In genomic region chr1:151406176-151406575, GRCh38 we compare ENCODE assay signal across 21 cellular contexts. TPM values are rescaled to one million over a fixed set of nuclear protein-coding genes. Genes with fewer than 3 reads are reported as not detected.
A peak's percentile ranks its signal among the peaks of the same experiment; 100 is the strongest.
DNase-seq lines count a peak whose midpoint lies in the region; ATAC-seq lines count a peak whose summit lies in the region.
"Had no signal": no experiment of that assay in that cellular context is flagged by ENCODE, and none has a peak within 500 bp of the region (broad histone marks: within the 10 kb centered on the region; RNA-seq: fewer than 3 reads in every experiment).

No MANE protein-coding gene starts in this region.

- H3K9me3 ChIP-seq in neuronal stem cell (replicated peaks in 1 of 2; ENCODE audit: control insufficient read depth in 2 of 2, insufficient read depth in 1 of 2, low read depth in 1 of 2, low read length in 2 of 2): no peaks in the 10 kb centered on the region
- H3K9me3 ChIP-seq: BE2C had no signal

- H3K27me3 ChIP-seq in neuronal stem cell (ENCODE audit: control insufficient read depth in 3 of 3, insufficient read depth in 3 of 3, low read depth in 1 of 3, low read length in 3 of 3): no peaks in the 10 kb centered on the region
- H3K27me3 ChIP-seq: BE2C had no signal

- H3K36me3 ChIP-seq in neuronal stem cell (replicated peaks in 1 of 2; ENCODE audit: control insufficient read depth in 2 of 2, insufficient read depth in 2 of 2, low read length in 2 of 2): peaks cover 56 to 100% of the 10 kb centered on the region in 2 donors

- no peaks in the 10 kb centered on the region for H3K27me3 Mint-ChIP-seq in activated T-helper 17 cell treated with anti-CD3 and anti-CD28 coated beads, Interleukin-2, amount 50 U/mL, for 72 hours
- H3K27me3 Mint-ChIP-seq: CD4-positive, alpha-beta T cell had no signal

- H3K14ac ChIP-seq in neuronal stem cell (ENCODE audit: low read length): no peak overlapping the region

- no peak overlapping the region for H3K23ac ChIP-seq in neuronal stem cell (ENCODE audit: low read depth, low read length, poor library complexity)

- H3K27ac Mint-ChIP-seq in activated T-helper 17 cell treated with anti-CD3 and anti-CD28 coated beads, Interleukin-2, amount 50 U/mL, for 72 hours: peak overlapping the region; percentile 66
- H3K27ac Mint-ChIP-seq: CD4-positive, alpha-beta T cell had no signal

- H3K4me2 ChIP-seq in neuronal stem cell (ENCODE audit: insufficient read depth, low read length, poor library complexity, severe bottlenecking): no peak overlapping the region

- no peak overlapping the region for H2AK5ac ChIP-seq in neuronal stem cell (ENCODE audit: low read depth, low read length)

- no peak overlapping the region for H2BK12ac ChIP-seq in neuronal stem cell (ENCODE audit: low read length)

- H3K79me1 ChIP-seq in neuronal stem cell (ENCODE audit: low read depth, low read length): no peaks in the 10 kb centered on the region

- H3K4ac ChIP-seq in neuronal stem cell (ENCODE audit: low read length): no peak overlapping the region

- WGBS in neuronal stem cell (ENCODE audit: extremely low coverage in 2 of 2, insufficient read length in 2 of 2, insufficient replicate concordance in 1 of 2), 2 donors: no CpG with 5 or more reads among the region's 8 CpGs

- no peak for ATAC-seq in activated T-helper 17 cell treated with anti-CD3 and anti-CD28 coated beads, Interleukin-2, amount 50 U/mL, for 72 hours (replicated peaks)
- ATAC-seq in HG03460 (IDR thresholded peaks at IDR 0.05; ENCODE audit: unreplicated experiment): no peak

- H3K36me3 Mint-ChIP-seq in activated T-helper 17 cell treated with anti-CD3 and anti-CD28 coated beads, Interleukin-2, amount 50 U/mL, for 72 hours (ENCODE audit: low read depth): peaks cover 100% of the 10 kb centered on the region

- no peak overlapping the region for H2BK120ac ChIP-seq in neuronal stem cell (ENCODE audit: low read depth, low read length)

- no peak overlapping the region for H3K27ac ChIP-seq in neuronal stem cell (replicated peaks; ENCODE audit: low read length)
- H3K27ac ChIP-seq: GM23248 had no signal

- no peak overlapping the region for H3K9ac ChIP-seq in neuronal stem cell (ENCODE audit: low read depth, low read length, poor library complexity)
- H3K9ac ChIP-seq: GM23248 had no signal

- no peak overlapping the region for H4K8ac ChIP-seq in neuronal stem cell (ENCODE audit: low read depth, low read length)

- H2BK5ac ChIP-seq in neuronal stem cell (ENCODE audit: low read length): no peak overlapping the region

- no peaks in the 10 kb centered on the region for H3K4me1 ChIP-seq in neuronal stem cell (ENCODE audit: control insufficient read depth in 2 of 2, insufficient read depth in 1 of 2, low read depth in 1 of 2, low read length in 2 of 2)
- H3K4me1 ChIP-seq: BE2C had no signal

- no peak overlapping the region for H2AFZ ChIP-seq in neuronal stem cell (ENCODE audit: low read length)
- H2AFZ ChIP-seq: GM23248 had no signal

- H3K4me3 Mint-ChIP-seq in activated T-helper 17 cell treated with anti-CD3 and anti-CD28 coated beads, Interleukin-2, amount 50 U/mL, for 72 hours: no peak overlapping the region
- H3K4me3 Mint-ChIP-seq: CD4-positive, alpha-beta T cell had no signal

- DNase-seq in foreskin melanocyte (peak; percentile 94), putamen (ENCODE audit: low spot score) (peak; percentile 43), islet precursor cell (no peak), AG08395 (ENCODE audit: low spot score) (no peak), neuronal stem cell (ENCODE audit: low spot score) (no peak)
- DNase-seq: BE2C; Calu3; CD4-positive, alpha-beta T cell; GM23248; HCEC 1CT; IMR-90; Kasumi-1; NCI-H1105 treated with DMSO at 0.1 percent for 48 hours; NCI-H1694 treated with DMSO at 0.1 percent for 48 hours; NCI-H2107; NCI-H226; NCI-H526 treated with DMSO at 0.1 percent for 48 hours; SHP77 treated with DMSO at 0.1 percent for 48 hours had no signal

- no peak overlapping the region for H3K18ac ChIP-seq in neuronal stem cell (ENCODE audit: low read length)

- H4K91ac ChIP-seq in neuronal stem cell (ENCODE audit: low read depth, low read length, poor library complexity): no peak overlapping the region

- no peak overlapping the region for H2BK15ac ChIP-seq in neuronal stem cell (ENCODE audit: low read length)

- H3K4me1 Mint-ChIP-seq in activated T-helper 17 cell treated with anti-CD3 and anti-CD28 coated beads, Interleukin-2, amount 50 U/mL, for 72 hours: peaks cover 19% of the 10 kb centered on the region

- no peak overlapping the region for H3K4me3 ChIP-seq in neuronal stem cell (ENCODE audit: low read length in 2 of 2)
- H3K4me3 ChIP-seq: GM23248 had no signal

- no peaks in the 10 kb centered on the region for H3K9me3 Mint-ChIP-seq in activated T-helper 17 cell treated with anti-CD3 and anti-CD28 coated beads, Interleukin-2, amount 50 U/mL, for 72 hours
- H3K9me3 Mint-ChIP-seq: CD4-positive, alpha-beta T cell had no signal

RNA-seq across cellular contexts. Expression of gene PSMB4, which starts 6.8 kb away (rescaled TPM):
- total RNA-seq in activated T-helper 17 cell treated with anti-CD3 and anti-CD28 coated beads, Interleukin-2, amount 50 U/mL, for 72 hours: 100 to 1,000 TPM; 329 to 417 TPM
- 341 TPM for polyA plus RNA-seq in neuronal stem cell (2013, experiment 1 of 2)
- polyA plus RNA-seq in neuronal stem cell (2013, experiment 2 of 2): 334 TPM

RNA-seq across cellular contexts. Expression of gene SELENBP1, which starts 33.7 kb away (rescaled TPM):
- not detected for total RNA-seq in activated T-helper 17 cell treated with anti-CD3 and anti-CD28 coated beads, Interleukin-2, amount 50 U/mL, for 72 hours
- 35.5 TPM for polyA plus RNA-seq in neuronal stem cell (2013, experiment 1 of 2)
- 34.7 TPM for polyA plus RNA-seq in neuronal stem cell (2013, experiment 2 of 2)
- total RNA-seq: CD4-positive, alpha-beta T cell; HT1080 had no signal

RNA-seq across cellular contexts. Expression of gene POGZ, which starts 53.1 kb away (rescaled TPM):
- total RNA-seq in activated T-helper 17 cell treated with anti-CD3 and anti-CD28 coated beads, Interleukin-2, amount 50 U/mL, for 72 hours: 10 to 100 TPM; 87.5 to 93.4 TPM
- 60.9 TPM for polyA plus RNA-seq in neuronal stem cell (2013, experiment 1 of 2)
- 63.8 TPM for polyA plus RNA-seq in neuronal stem cell (2013, experiment 2 of 2)

RNA-seq across cellular contexts. Expression of gene RFX5, which starts 59.1 kb away (rescaled TPM):
- total RNA-seq in activated T-helper 17 cell treated with anti-CD3 and anti-CD28 coated beads, Interleukin-2, amount 50 U/mL, for 72 hours: 10 to 100 TPM; 48.0 to 86.0 TPM
- 62.7 TPM for polyA plus RNA-seq in neuronal stem cell (2013, experiment 1 of 2)
- 61.3 TPM for polyA plus RNA-seq in neuronal stem cell (2013, experiment 2 of 2)

Comparison
In these comparisons a context has a peak if more than half of its experiments do, and no peak if none do; other contexts are left out.
1. DNase-seq: peak in foreskin melanocyte (single experiment) and putamen (single experiment); none in islet precursor cell (single experiment), AG08395 (single experiment) and neuronal stem cell (single experiment).